In the genomic region with DNA sequence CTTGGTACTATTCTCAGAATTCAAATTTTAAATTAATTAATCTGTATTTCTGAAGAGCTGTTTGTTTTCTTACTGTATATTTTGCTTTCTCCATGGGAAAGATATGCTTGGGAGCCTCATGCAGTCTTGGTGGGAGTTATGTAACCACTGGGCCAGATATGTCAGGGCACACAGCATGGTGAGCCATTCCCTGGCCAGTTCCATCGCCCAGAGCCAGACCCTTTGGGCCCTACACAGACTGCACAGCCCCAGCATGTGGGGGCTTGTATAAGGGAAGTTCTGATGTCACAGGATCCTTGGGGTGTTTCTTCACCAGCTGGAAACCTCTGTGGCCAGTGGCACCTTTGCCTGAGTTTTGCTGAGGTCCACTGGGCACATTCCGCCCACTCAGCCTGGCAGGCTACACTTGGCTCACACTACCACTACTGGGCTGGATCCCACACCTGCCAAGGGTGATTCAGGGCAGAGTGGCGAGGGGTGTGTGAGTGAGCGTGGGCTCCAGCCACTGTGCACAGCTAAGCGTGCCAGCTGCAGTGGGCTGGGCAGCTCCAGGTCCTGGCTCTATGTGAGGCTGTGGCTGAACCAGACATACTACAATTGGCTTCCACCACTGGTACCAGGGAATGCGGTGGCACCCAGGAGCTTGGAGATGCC, we compare ENCODE assay signal across 20 cellular contexts.
"Had no signal": no experiment of that assay in that cellular context is flagged by ENCODE, and none has a peak within 500 bp of the region (broad histone marks: within the 10 kb centered on the region; RNA-seq: fewer than 3 reads in every experiment).

No MANE protein-coding gene starts in this region.

- ATAC-seq: stimulated activated naive B cell treated with anti-CD40 and anti-IgM and Interleukin-4, amounts not matched to agents 10 μg/mL and 1 μg/mL and 100 μg/mL, for 72 hours had no signal

- H3K27ac ChIP-seq: prostate gland, transverse colon had no signal

- H3K4me1 ChIP-seq: prostate gland, transverse colon had no signal

- H3K4me3 Mint-ChIP-seq: activated CD4-positive, alpha-beta memory T cell treated with anti-CD3 and anti-CD28 coated beads, Interleukin-2, amount 10 ng/mL, durations not matched to agents 7 days and 5 days; activated naive CD4-positive, alpha-beta T cell treated with anti-CD3 and anti-CD28 coated beads, Interleukin-2, amount 50 U/mL, for 24 hours; activated T-cell treated with anti-CD3 and anti-CD28 coated beads, Interleukin-2, amount 50 U/mL, for 24 hours; brain; dendritic cell treated with granulocyte-macrophage colony-stimulating factor and Interleukin-4, amounts not matched to agents 40 ng/mL and 50 ng/mL, for 4 days; nephron; stimulated activated naive B cell treated with anti-CD40 and anti-IgM and Interleukin-4, amounts not matched to agents 10 μg/mL and 1 μg/mL and 100 μg/mL, for 72 hours; T-helper 1 cell treated with Interleukin-12 subunit alpha and Interleukin-12 subunit beta and Interleukin-4 antibody, amounts not matched to agents 30 μg/mL and 1 μg/mL, for 36 hours had no signal

- H3K27me3 ChIP-seq: transverse colon had no signal

- H3K4me3 ChIP-seq: prostate gland, transverse colon had no signal

- H3K27me3 Mint-ChIP-seq: activated CD4-positive, alpha-beta memory T cell treated with anti-CD3 and anti-CD28 coated beads, Interleukin-2, amount 10 ng/mL, durations not matched to agents 7 days and 5 days; activated naive CD4-positive, alpha-beta T cell treated with anti-CD3 and anti-CD28 coated beads, Interleukin-2, amount 50 U/mL, for 24 hours; activated T-cell treated with anti-CD3 and anti-CD28 coated beads, Interleukin-2, amount 50 U/mL, for 24 hours; brain had no signal

- H3K36me3 Mint-ChIP-seq: activated naive CD4-positive, alpha-beta T cell treated with anti-CD3 and anti-CD28 coated beads, Interleukin-2, amount 50 U/mL, for 24 hours; brain; stimulated activated naive B cell treated with anti-CD40 and anti-IgM and Interleukin-4, amounts not matched to agents 10 μg/mL and 1 μg/mL and 100 μg/mL, for 72 hours had no signal

- H3K9me3 ChIP-seq: prostate gland, transverse colon had no signal

- H3K27ac Mint-ChIP-seq: activated CD4-positive, alpha-beta memory T cell treated with anti-CD3 and anti-CD28 coated beads, Interleukin-2, amount 10 ng/mL, durations not matched to agents 7 days and 5 days; activated naive CD4-positive, alpha-beta T cell treated with anti-CD3 and anti-CD28 coated beads, Interleukin-2, amount 50 U/mL, for 24 hours; activated T-cell treated with anti-CD3 and anti-CD28 coated beads, Interleukin-2, amount 50 U/mL, for 24 hours; brain; dendritic cell treated with granulocyte-macrophage colony-stimulating factor and Interleukin-4, amounts not matched to agents 40 ng/mL and 50 ng/mL, for 4 days; nephron; stimulated activated naive B cell treated with anti-CD40 and anti-IgM and Interleukin-4, amounts not matched to agents 10 μg/mL and 1 μg/mL and 100 μg/mL, for 72 hours; T-helper 1 cell treated with Interleukin-12 subunit alpha and Interleukin-12 subunit beta and Interleukin-4 antibody, amounts not matched to agents 30 μg/mL and 1 μg/mL, for 36 hours had no signal

- DNase-seq: activated CD4-positive, alpha-beta memory T cell treated with anti-CD3 and anti-CD28 coated beads, Interleukin-2, amount 10 ng/mL, durations not matched to agents 7 days and 5 days; activated CD4-positive, alpha-beta T cell treated with anti-CD3 and anti-CD28 coated beads for 4 hours; activated effector memory CD4-positive, alpha-beta T cell treated with Interleukin-2 at 50 U/mL for 16 hours; activated T-cell treated with anti-CD3 and anti-CD28 coated beads, Interleukin-2, amount 50 U/mL, for 24 hours; amniotic stem cell; effector memory CD4-positive, alpha-beta T cell; foreskin melanocyte; head of caudate nucleus; mesendoderm; occipital lobe; stimulated activated CD4-positive, alpha-beta T cell treated with anti-CD3 and anti-CD28 coated beads, Interleukin-12 subunit alpha, Interleukin-12 subunit beta, amount 100 ng/mL, for 4 hours; stimulated activated naive B cell treated with anti-CD40 and anti-IgM and Interleukin-4, amounts not matched to agents 10 μg/mL and 1 μg/mL and 100 μg/mL, for 72 hours; substantia nigra; transverse colon had no signal

- H3K9me3 Mint-ChIP-seq: activated CD4-positive, alpha-beta memory T cell treated with anti-CD3 and anti-CD28 coated beads, Interleukin-2, amount 10 ng/mL, durations not matched to agents 7 days and 5 days; activated naive CD4-positive, alpha-beta T cell treated with anti-CD3 and anti-CD28 coated beads, Interleukin-2, amount 50 U/mL, for 24 hours; activated T-cell treated with anti-CD3 and anti-CD28 coated beads, Interleukin-2, amount 50 U/mL, for 24 hours; brain; dendritic cell treated with granulocyte-macrophage colony-stimulating factor and Interleukin-4, amounts not matched to agents 40 ng/mL and 50 ng/mL, for 4 days; nephron; stimulated activated naive B cell treated with anti-CD40 and anti-IgM and Interleukin-4, amounts not matched to agents 10 μg/mL and 1 μg/mL and 100 μg/mL, for 72 hours; T-helper 1 cell treated with Interleukin-12 subunit alpha and Interleukin-12 subunit beta and Interleukin-4 antibody, amounts not matched to agents 30 μg/mL and 1 μg/mL, for 36 hours had no signal

- H3K36me3 ChIP-seq: prostate gland, transverse colon had no signal

- H3K4me1 Mint-ChIP-seq: activated CD4-positive, alpha-beta memory T cell treated with anti-CD3 and anti-CD28 coated beads, Interleukin-2, amount 10 ng/mL, durations not matched to agents 7 days and 5 days; activated naive CD4-positive, alpha-beta T cell treated with anti-CD3 and anti-CD28 coated beads, Interleukin-2, amount 50 U/mL, for 24 hours; brain; nephron; stimulated activated naive B cell treated with anti-CD40 and anti-IgM and Interleukin-4, amounts not matched to agents 10 μg/mL and 1 μg/mL and 100 μg/mL, for 72 hours had no signal
